In genomic region chr1:209183195-209183594, GRCh38 we compare ENCODE assay signal across 25 cellular contexts.
"Had no signal": no experiment of that assay in that cellular context is flagged by ENCODE, and none has a peak within 500 bp of the region (broad histone marks: within the 10 kb centered on the region; RNA-seq: fewer than 3 reads in every experiment).

No MANE protein-coding gene starts in this region.

- DNase-seq: occipital lobe; ovary; posterior cingulate gyrus; psoas muscle; right cardiac atrium; right lobe of liver; sigmoid colon; small intestine; stimulated activated CD4-positive, alpha-beta T cell treated with anti-CD3 and anti-CD28 coated beads, Interleukin-15, amount 100 ng/mL, for 24 hours; stimulated activated CD4-positive, alpha-beta T cell treated with anti-CD3 and anti-CD28 coated beads, Interleukin-2, amount 100 ng/mL, for 24 hours; stimulated activated CD4-positive, alpha-beta T cell treated with anti-CD3 and anti-CD28 coated beads, Interleukin-2, amount 100 ng/mL, for 48 hours; stimulated activated CD4-positive, alpha-beta T cell treated with anti-CD3 and anti-CD28 coated beads, Interleukin-4, amount 100 ng/mL, for 24 hours; stimulated activated naive B cell treated with anti-CD40 and anti-IgM and Interleukin-4, amounts not matched to agents 10 μg/mL and 1 μg/mL and 100 μg/mL, for 72 hours; stimulated activated naive CD4-positive, alpha-beta T cell treated with Interleukin-2 at 50 U/mL for 16 hours; stomach; thyroid gland; trophoblast cell; upper lobe of left lung had no signal

- FAIRE-seq: small intestine, urothelium cell line had no signal

- H3K79me2 ChIP-seq: parathyroid adenoma had no signal

- H2AFZ ChIP-seq: neural progenitor cell, parathyroid adenoma had no signal

- H3K4me1 ChIP-seq: parathyroid adenoma, psoas muscle, right lobe of liver, sigmoid colon, stomach, thyroid gland, tibial nerve, upper lobe of left lung, vagina had no signal

- H3K4me2 ChIP-seq: neural progenitor cell had no signal

- H3K27me3 ChIP-seq: neural progenitor cell, ovary, right lobe of liver, sigmoid colon, stomach, thyroid gland, tibial nerve, upper lobe of left lung, vagina had no signal

- H3K9me3 ChIP-seq: psoas muscle, right lobe of liver, thoracic aorta, thyroid gland, vagina had no signal

- H3K9ac ChIP-seq: neural progenitor cell, parathyroid adenoma had no signal

- H3K4me3 ChIP-seq: neural progenitor cell, ovary, psoas muscle, right lobe of liver, sigmoid colon, stomach, thoracic aorta, thyroid gland, tibial nerve, upper lobe of left lung, vagina had no signal

- H3K27ac ChIP-seq: neural progenitor cell, ovary, parathyroid adenoma, psoas muscle, right lobe of liver, sigmoid colon, stomach, thoracic aorta, thyroid gland, tibial nerve, upper lobe of left lung, vagina had no signal

- H3K36me3 ChIP-seq: neural progenitor cell, ovary, right lobe of liver, sigmoid colon, stomach, thoracic aorta, thyroid gland, tibial nerve, upper lobe of left lung, vagina had no signal

- ATAC-seq: psoas muscle; right cardiac atrium; right lobe of liver; stimulated activated effector memory CD8-positive, alpha-beta T cell treated with anti-CD3 and anti-CD28 coated beads, Interleukin-12 subunit alpha, Interleukin-12 subunit beta, amount 100 ng/mL, for 72 hours; stimulated activated naive B cell treated with anti-CD40 and anti-IgM and Interleukin-4, amounts not matched to agents 10 μg/mL and 1 μg/mL and 100 μg/mL, for 72 hours had no signal
